26 cellular contexts compared by ENCODE assay signal in genomic region chr5:2143088-2143487, GRCh38.
"Had no signal": no experiment of that assay in that cellular context is flagged by ENCODE, and none has a peak within 500 bp of the region (broad histone marks: within the 10 kb centered on the region; RNA-seq: fewer than 3 reads in every experiment).

No MANE protein-coding gene starts in this region.

- H3K4me3 ChIP-seq: neural progenitor cell, pancreas, psoas muscle, right lobe of liver, sigmoid colon, thoracic aorta, thyroid gland, tibial nerve, upper lobe of left lung, vagina had no signal

- H3K9me3 ChIP-seq: pancreas, psoas muscle, right lobe of liver, sigmoid colon, thyroid gland, upper lobe of left lung, vagina had no signal

- H3K4me1 ChIP-seq: neural progenitor cell, pancreas, psoas muscle, right lobe of liver, sigmoid colon, thyroid gland, tibial nerve, upper lobe of left lung, vagina had no signal

- H3K27me3 ChIP-seq: neural progenitor cell, right lobe of liver, sigmoid colon, thyroid gland, tibial nerve, upper lobe of left lung, vagina had no signal

- H3K27ac ChIP-seq: neural progenitor cell, pancreas, psoas muscle, right lobe of liver, sigmoid colon, thoracic aorta, thyroid gland, tibial nerve, upper lobe of left lung, vagina had no signal

- DNase-seq: naive thymus-derived CD4-positive, alpha-beta T cell; natural killer cell; occipital lobe; pancreas; psoas muscle; right cardiac atrium; right lobe of liver; sigmoid colon; small intestine; stimulated activated CD4-positive, alpha-beta T cell treated with anti-CD3 and anti-CD28 coated beads, Interleukin-12 subunit alpha, Interleukin-12 subunit beta, amount 100 ng/mL, for 4 hours; stimulated activated CD4-positive, alpha-beta T cell treated with anti-CD3 and anti-CD28 coated beads, Interleukin-1b, Interleukin-23, amount 100 ng/mL, for 48 hours; stimulated activated CD4-positive, alpha-beta T cell treated with anti-CD3 and anti-CD28 coated beads, Interleukin-4, amount 100 ng/mL, for 1 hour; stimulated activated CD4-positive, alpha-beta T cell treated with anti-CD3 and anti-CD28 coated beads, Interleukin-4, amount 100 ng/mL, for 4 hours; stimulated activated CD8-positive, alpha-beta memory T cell treated with anti-CD3 and anti-CD28 coated beads, Interleukin-4, amount 100 ng/mL, for 48 hours; stimulated activated naive CD4-positive, alpha-beta T cell; stimulated activated naive CD8-positive, alpha-beta T cell treated with anti-CD3 and anti-CD28 coated beads, Interleukin-15, amount 100 ng/mL, for 72 hours; stimulated activated naive CD8-positive, alpha-beta T cell treated with anti-CD3 and anti-CD28 coated beads, Interleukin-15, Interleukin-2, amounts not matched to agents 100 U/mL and 50 U/mL, for 24 hours; substantia nigra; thyroid gland; trophoblast cell; upper lobe of left lung had no signal

- H3K36me3 ChIP-seq: neural progenitor cell, pancreas, right lobe of liver, sigmoid colon, thoracic aorta, thyroid gland, tibial nerve, upper lobe of left lung, vagina had no signal

- ATAC-seq: naive thymus-derived CD4-positive, alpha-beta T cell; natural killer cell; pancreas; psoas muscle; right cardiac atrium; stimulated activated memory B cell treated with anti-CD40 and anti-IgM and Interleukin-4, amounts not matched to agents 10 μg/mL and 1 μg/mL and 100 μg/mL, for 72 hours; stimulated activated naive CD8-positive, alpha-beta T cell treated with anti-CD3 and anti-CD28 coated beads, Interleukin-15, amount 100 ng/mL, for 72 hours; stimulated activated naive CD8-positive, alpha-beta T cell treated with anti-CD3 and anti-CD28 coated beads, Interleukin-15, Interleukin-2, amounts not matched to agents 100 U/mL and 50 U/mL, for 24 hours had no signal
